Comparison of ENCODE assay signal across 21 cellular contexts in genomic region chr2:50727940-50728339, GRCh38.
DNase-seq lines count a peak whose midpoint lies in the region.
"Had no signal": no experiment of that assay in that cellular context is flagged by ENCODE, and none has a peak within 500 bp of the region (broad histone marks: within the 10 kb centered on the region; RNA-seq: fewer than 3 reads in every experiment).

No MANE protein-coding gene starts in this region.

- DNase-seq in NCI-H1436 (lab: John Stamatoyannopoulos, UW) (peak; percentile 38), NCI-H1436 treated with DMSO at 0.1 percent for 48 hours (lab: John Stamatoyannopoulos, UW) (no peak), COR-L47 (lab: John Stamatoyannopoulos, UW) (peak; percentile 45), NCI-H1694 (lab: John Stamatoyannopoulos, UW) (peak; percentile 28), cerebellar cortex (ENCODE audit: low spot score) (peak; percentile 50), iPS-NIHi11 (ENCODE audit: low spot score) (no peak), AG20443 (ENCODE audit: low spot score) (no peak), NCI-H2107 treated with DMSO at 0.1 percent for 48 hours (lab: John Stamatoyannopoulos, UW; ENCODE audit: unreplicated experiment) (no peak)
- DNase-seq: 8988T, ACHN, DMS79, EL, GF-D8, H9, NCI-H1048, NCI-H2029 treated with DMSO at 0.1 percent for 48 hours, NCI-H226, NCI-H510A, NCI-H774, SHP77, T-helper 1 cell had no signal

Comparison
In these comparisons a context has a peak if more than half of its experiments do, and no peak if none do; other contexts are left out.
1. DNase-seq: peak in NCI-H1436 (single experiment), COR-L47 (single experiment), NCI-H1694 (single experiment) and cerebellar cortex (single experiment); none in NCI-H1436 treated with DMSO at 0.1 percent for 48 hours (single experiment), iPS-NIHi11 (single experiment), AG20443 (single experiment) and NCI-H2107 treated with DMSO at 0.1 percent for 48 hours (single experiment).